In genomic region chr3:197789309-197789708, GRCh38 we compare ENCODE assay signal across 1 cellular context.
TF ChIP-seq lines count a peak whose summit lies in the region.

No MANE protein-coding gene starts in this region.

TF ChIP-seq in GM12878, 131 proteins besides CTCF, POLR2A, EP300 and RAD21:
- TF ChIP-seq CREM (IDR thresholded peaks at IDR 0.05; ENCODE audit: low read depth) (no peak), ZNF274 (IDR thresholded peaks at IDR 0.05; ENCODE audit: insufficient read depth, insufficient read length) (no peak), SMAD5 (IDR thresholded peaks at IDR 0.05; ENCODE audit: low read depth) (no peak), NBN (IDR thresholded peaks at IDR 0.05) (no peak), ZBTB4 (CRISPR knock-in tag; IDR thresholded peaks at IDR 0.05) (no peak), PAX8 (IDR thresholded peaks at IDR 0.05) (no peak), IRF4 (IDR thresholded peaks at IDR 0.05; ENCODE audit: low read depth, low read length) (no peak), ZNF687 (IDR thresholded peaks at IDR 0.05) (no peak), MTA3 (IDR thresholded peaks at IDR 0.05; ENCODE audit: borderline replicate concordance, low read length) (no peak), POU2F2 (IDR thresholded peaks at IDR 0.05; ENCODE audit: borderline replicate concordance, low read depth, low read length) (no peak), E2F8 (IDR thresholded peaks at IDR 0.05; ENCODE audit: low read depth, partially characterized antibody) (no peak), SP1 (IDR thresholded peaks at IDR 0.05; ENCODE audit: low read depth, low read length) (no peak), SREBF2 (IDR thresholded peaks at IDR 0.05; ENCODE audit: low read length) (no peak), NFXL1 (IDR thresholded peaks at IDR 0.05; ENCODE audit: borderline replicate concordance) (no peak), EGR1 (IDR thresholded peaks at IDR 0.05; ENCODE audit: borderline replicate concordance in 1 of 2, low read depth in 2 of 2, low read length in 2 of 2) (no peak), TCF7 (IDR thresholded peaks at IDR 0.05; ENCODE audit: borderline replicate concordance) (no peak), FOXK2 (IDR thresholded peaks at IDR 0.05) (no peak), NR2C2 (IDR thresholded peaks at IDR 0.05; ENCODE audit: borderline replicate concordance, control insufficient read depth, insufficient read length, low read depth) (no peak), CBX5 (IDR thresholded peaks at IDR 0.05; ENCODE audit: low read depth) (no peak), MEF2B (IDR thresholded peaks at IDR 0.05; ENCODE audit: partially characterized antibody, poor library complexity, severe bottlenecking) (no peak)
